Comparison of ENCODE assay signal across 9 cellular contexts in the genomic region with DNA sequence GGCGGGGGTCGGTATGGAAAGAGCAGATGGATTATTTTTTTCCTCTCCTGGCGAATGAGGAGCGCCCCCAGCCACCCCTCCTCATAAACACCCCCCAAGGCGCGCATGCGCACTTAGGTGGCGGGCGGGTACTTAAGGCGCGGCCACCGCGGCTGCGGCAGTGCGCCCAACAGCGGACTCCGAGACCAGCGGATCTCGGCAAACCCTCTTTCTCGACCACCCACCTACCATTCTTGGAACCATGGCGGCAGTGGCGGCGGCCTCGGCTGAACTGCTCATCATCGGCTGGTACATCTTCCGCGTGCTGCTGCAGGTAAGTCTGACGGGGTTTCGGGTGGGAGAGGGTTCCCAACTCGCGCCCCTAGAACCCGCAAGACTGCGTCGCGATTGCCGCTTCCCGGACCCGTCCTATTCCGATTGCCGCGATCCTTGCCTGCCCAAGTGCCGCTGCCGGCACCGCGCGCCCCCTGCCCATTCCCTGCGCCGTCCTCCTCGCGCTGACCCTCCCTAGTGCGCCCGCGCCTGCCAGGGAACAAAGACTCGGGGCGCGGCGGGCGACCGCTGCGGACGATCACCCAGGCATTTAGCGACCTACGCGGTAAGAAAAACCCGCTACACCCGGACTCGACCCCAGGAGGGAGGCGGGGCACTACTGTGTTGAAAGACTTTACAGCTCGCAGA. TPM values are rescaled to one million over a fixed set of nuclear protein-coding genes. Genes with fewer than 3 reads are reported as not detected.
DNase-seq lines count a peak whose midpoint lies in the region; ATAC-seq and TF ChIP-seq lines count a peak whose summit lies in the region.
"Had no signal": no experiment of that assay in that cellular context is flagged by ENCODE, and none has a peak within 500 bp of the region (broad histone marks: within the 10 kb centered on the region; RNA-seq: fewer than 3 reads in every experiment).

A gene with protein sequence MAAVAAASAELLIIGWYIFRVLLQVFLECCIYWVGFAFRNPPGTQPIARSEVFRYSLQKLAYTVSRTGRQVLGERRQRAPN (plus strand): TSS at position 160 of the 681 bp plus-strand sequence. CDS start 82 bp downstream, at position 242.

- ATAC-seq in RWPE2 (ENCODE audit: low read depth) = no peak
- ATAC-seq in GM21528 (IDR thresholded peaks at IDR 0.05; ENCODE audit: low FRiP score, unreplicated experiment) = no peak
- no peak for ATAC-seq in mucosa of descending colon
- ATAC-seq in GM19351 (IDR thresholded peaks at IDR 0.05; ENCODE audit: unreplicated experiment) = no peak

- H3K9ac ChIP-seq in neural progenitor cell = no peak within 1 kb of the TSS

- no peaks in the 10 kb centered on the region for H3K36me3 ChIP-seq in CD8-positive, alpha-beta memory T cell (ENCODE audit: insufficient read depth, low read length)
- H3K36me3 ChIP-seq in RWPE2 (ENCODE audit: low read depth) = peaks cover 84% of the 10 kb centered on the region
- H3K36me3 ChIP-seq in neural progenitor cell = no peaks in the 10 kb centered on the region
- no peaks in the 10 kb centered on the region for H3K36me3 ChIP-seq in mucosa of descending colon (ENCODE audit: low read depth)

- H3K4me1 ChIP-seq in CD8-positive, alpha-beta memory T cell (ENCODE audit: insufficient read depth, low read length) = peaks cover 26% of the 10 kb centered on the region
- peaks cover 40% of the 10 kb centered on the region for H3K4me1 ChIP-seq in RWPE2 (ENCODE audit: insufficient read depth, poor library complexity, severe bottlenecking)
- peaks cover 40% of the 10 kb centered on the region for H3K4me1 ChIP-seq in neural progenitor cell
- H3K4me1 ChIP-seq in mucosa of descending colon (ENCODE audit: low read depth) = peaks cover 40% of the 10 kb centered on the region

- no peak within 1 kb of the TSS for H3K27ac ChIP-seq in CD8-positive, alpha-beta memory T cell (ENCODE audit: low read depth, low read length)
- H3K27ac ChIP-seq in RWPE2 (ENCODE audit: poor library complexity, severe bottlenecking) (peak within 1 kb of the TSS; percentile 98), neural progenitor cell (no peak within 1 kb of the TSS)

- no peak within 1 kb of the TSS for H3K4me3 ChIP-seq in CD8-positive, alpha-beta memory T cell (ENCODE audit: low read length)
- no peak within 1 kb of the TSS for H3K4me3 ChIP-seq in RWPE2 (ENCODE audit: severe bottlenecking)
- H3K4me3 ChIP-seq in neural progenitor cell = no peak within 1 kb of the TSS
- H3K4me3 ChIP-seq in mucosa of descending colon = no peak within 1 kb of the TSS

- H3K4me1 Mint-ChIP-seq in CD8-positive, alpha-beta memory T cell = peaks cover 56 to 88% (median 59%) of the 10 kb centered on the region in 3 donors
- peaks cover 87% of the 10 kb centered on the region for H3K4me1 Mint-ChIP-seq in endothelial cell (ENCODE audit: unreplicated experiment)
- peaks cover 73% of the 10 kb centered on the region for H3K4me1 Mint-ChIP-seq in neural progenitor cell

- H3K4me2 ChIP-seq in neural progenitor cell = no peak within 1 kb of the TSS

- peaks cover 5 to 52% (median 16%) of the 10 kb centered on the region in 3 donors for H3K36me3 Mint-ChIP-seq in CD8-positive, alpha-beta memory T cell
- H3K36me3 Mint-ChIP-seq in endothelial cell (ENCODE audit: low read depth, unreplicated experiment) (peaks cover 45% of the 10 kb centered on the region), neural progenitor cell (peaks cover 38% of the 10 kb centered on the region)

- DNase-seq in CD8-positive, alpha-beta memory T cell = no peak
- DNase-seq in RWPE2 (ENCODE audit: low spot score) (peak; percentile 87), endothelial cell (ENCODE audit: low spot score) (no peak), neural progenitor cell (ENCODE audit: low spot score) (no peak), GM19238 (ENCODE audit: insufficient read length, low spot score) (no peak), mucosa of descending colon (no peak)
- DNase-seq: HFFc6 had no signal

- peaks cover 96% of the 10 kb centered on the region for H3K79me2 ChIP-seq in neural progenitor cell (ENCODE audit: low read depth)

- CTCF ChIA-PET in CD8-positive, alpha-beta memory T cell (lab: Charles Lee) = no interaction called here

- H3K27me3 Mint-ChIP-seq in CD8-positive, alpha-beta memory T cell = peaks cover 0 to 3% of the 10 kb centered on the region in 2 donors
- H3K27me3 Mint-ChIP-seq in endothelial cell (ENCODE audit: unreplicated experiment) = peaks cover 9% of the 10 kb centered on the region
- peaks cover 4% of the 10 kb centered on the region for H3K27me3 Mint-ChIP-seq in neural progenitor cell (ENCODE audit: insufficient read depth, low read depth)

- no peaks in the 10 kb centered on the region for H3K9me3 Mint-ChIP-seq in CD8-positive, alpha-beta memory T cell
- H3K9me3 Mint-ChIP-seq in endothelial cell (ENCODE audit: unreplicated experiment) = no peaks in the 10 kb centered on the region
- H3K9me3 Mint-ChIP-seq in neural progenitor cell = peaks cover 15% of the 10 kb centered on the region
- H3K9me3 Mint-ChIP-seq: HFFc6 had no signal

- peaks cover 19% of the 10 kb centered on the region for H3F3A ChIP-seq in neural progenitor cell (ENCODE audit: low read depth)

- no peaks in the 10 kb centered on the region for H3K27me3 ChIP-seq in CD8-positive, alpha-beta memory T cell (ENCODE audit: insufficient read depth, low read length, poor library complexity, severe bottlenecking)
- no peaks in the 10 kb centered on the region for H3K27me3 ChIP-seq in RWPE2 (ENCODE audit: insufficient read depth, poor library complexity, severe bottlenecking)
- H3K27me3 ChIP-seq in neural progenitor cell = no peaks in the 10 kb centered on the region

- peak within 1 kb of the TSS in 6 of 7 donors; percentile 41 to 67 (median 62) for H3K4me3 Mint-ChIP-seq in CD8-positive, alpha-beta memory T cell
- H3K4me3 Mint-ChIP-seq in endothelial cell (ENCODE audit: unreplicated experiment) (peak within 1 kb of the TSS; percentile 86), neural progenitor cell (peak within 1 kb of the TSS; percentile 90)
- H3K4me3 Mint-ChIP-seq: HFFc6 had no signal

- intact Hi-C loops in mucosa of descending colon (cut with DNase I, micrococcal nuclease) = loop anchor here in 1 of 2 donors (10.0 kb wide), 1 partner anchor 136 kb away; no protein-coding TSS in a partner anchor

- POLR2A ChIA-PET in CD8-positive, alpha-beta memory T cell (lab: Charles Lee) = no interaction called here

- H4K20me1 ChIP-seq in neural progenitor cell (ENCODE audit: low read depth) = peaks cover 63% of the 10 kb centered on the region

- H3K27ac Mint-ChIP-seq in CD8-positive, alpha-beta memory T cell = peak within 1 kb of the TSS in 3 of 8 donors; percentile 24 to 79 (median 75)
- peak within 1 kb of the TSS; percentile 86 for H3K27ac Mint-ChIP-seq in endothelial cell (ENCODE audit: unreplicated experiment)
- peak within 1 kb of the TSS; percentile 40 for H3K27ac Mint-ChIP-seq in neural progenitor cell
- H3K27ac Mint-ChIP-seq: HFFc6 had no signal

- H3K9me3 ChIP-seq in CD8-positive, alpha-beta memory T cell (ENCODE audit: low read length) = no peaks in the 10 kb centered on the region
- H3K9me3 ChIP-seq in RWPE2 (ENCODE audit: severe bottlenecking) = no peaks in the 10 kb centered on the region
- peaks cover 5% of the 10 kb centered on the region for H3K9me3 ChIP-seq in neural progenitor cell (ENCODE audit: low read depth)
- H3K9me3 ChIP-seq in mucosa of descending colon = no peaks in the 10 kb centered on the region

- H2AFZ ChIP-seq in neural progenitor cell (replicated peaks) = no peak within 1 kb of the TSS

- TF ChIP-seq CTCF in RWPE2 (IDR thresholded peaks at IDR 0.05; ENCODE audit: poor library complexity, severe bottlenecking) (no peak), endothelial cell (IDR thresholded peaks at IDR 0.05; ENCODE audit: unreplicated experiment) (no peak), neural progenitor cell (IDR thresholded peaks at IDR 0.05) (no peak), mucosa of descending colon (IDR thresholded peaks at IDR 0.05) (no peak)

RNA-seq across cellular contexts. Expression of the gene that starts here (rescaled TPM):
- under 1 TPM in 1 of 2 experiments, not detected in 1; 0.33 TPM for total RNA-seq in CD8-positive, alpha-beta memory T cell
- not detected for polyA plus RNA-seq in CD8-positive, alpha-beta memory T cell
- total RNA-seq in endothelial cell (ENCODE audit: unreplicated experiment) = 0.54 TPM
- 0.37 TPM in 1 of 2 replicates, not detected in the other for total RNA-seq in neural progenitor cell (ENCODE audit: low replicate concordance)
- total RNA-seq in mucosa of descending colon = 10 to 100 TPM in 1 of 3 donors, 1 to 10 TPM in 1, under 1 TPM in 1; 0.32 to 41.3 (median 4.0) TPM
- total RNA-seq: HFFc6 had no signal
